Comparison of ENCODE assay signal across 8 cellular contexts in genomic region chr3:133578548-133579191, GRCh38. TPM values are rescaled to one million over a fixed set of nuclear protein-coding genes. Genes with fewer than 3 reads are reported as not detected.
DNase-seq lines count a peak whose midpoint lies in the region; ATAC-seq and TF ChIP-seq lines count a peak whose summit lies in the region.

No MANE protein-coding gene starts in this region.

- TF ChIP-seq CTCF in HEK293 (tag by site-specific recombination; IDR thresholded peaks at IDR 0.05) (peak; percentile 45; the same call in 1 of the 2 replicates), right lobe of liver (IDR thresholded peaks at IDR 0.05) (peak; percentile 53 to 72 (median 56))

- ATAC-seq in right lobe of liver (peak; percentile 16 to 59 (median 46)), HG03439 (IDR thresholded peaks at IDR 0.05; ENCODE audit: unreplicated experiment) (no peak), GM19467 (IDR thresholded peaks at IDR 0.05; ENCODE audit: unreplicated experiment) (no peak)

- TF ChIP-seq POLR2A in right lobe of liver (IDR thresholded peaks at IDR 0.05): no peak

- H3K4me1 ChIP-seq in HEK293 (ENCODE audit: control insufficient read depth, insufficient read depth, low read length) (peaks cover 3% of the 10 kb centered on the region; the same call in 1 of the 2 replicates), adipocyte (ENCODE audit: control insufficient read depth, insufficient read depth, low read length) (peaks cover 31% of the 10 kb centered on the region), right lobe of liver (peaks cover 0 to 35% (median 8%) of the 10 kb centered on the region in 4 donors)

- H3K4me3 ChIP-seq in HEK293 (ENCODE audit: low read depth, low read length) (no peak overlapping the region), adipocyte (ENCODE audit: low read length) (peak overlapping the region; percentile 0), right lobe of liver (no peak overlapping the region)

- POLR2A ChIA-PET in HEK293 (lab: Yijun Ruan, JAX): interaction anchor here (0.7 kb wide), 1 partner anchor 10 kb away, joined by 3 read pairs; no protein-coding TSS in a partner anchor

- CTCF ChIA-PET in HEK293 (lab: Yijun Ruan, JAX): interaction anchor here (0.7 to 1.7 kb wide), 15 partner anchors 9 to 1293 kb away, joined by 3 to 8 read pairs (median 4); no protein-coding TSS in a partner anchor

- H3K9ac ChIP-seq in adipocyte (ENCODE audit: low read length): peak overlapping the region; percentile 6

- H3K27ac ChIP-seq in HEK293 (ENCODE audit: extremely low read depth, low read depth, low read length): no peak overlapping the region
- no peak overlapping the region for H3K27ac ChIP-seq in right lobe of liver

- H3K9me3 ChIP-seq in HEK293 (ENCODE audit: control insufficient read depth, insufficient read depth, low read depth, low read length) (no peaks in the 10 kb centered on the region), adipocyte (ENCODE audit: control insufficient read depth, low read length) (no peaks in the 10 kb centered on the region), right lobe of liver (no peaks in the 10 kb centered on the region)

- no peaks in the 10 kb centered on the region for H3K27me3 ChIP-seq in adipocyte (replicated peaks; ENCODE audit: control insufficient read depth, insufficient read depth, low read length)
- H3K27me3 ChIP-seq in right lobe of liver: no peaks in the 10 kb centered on the region

- WGBS in right lobe of liver (ENCODE audit: insufficient coverage, low coverage, low lambda C conversion rate, missing lambda C conversion rate): 0% methylated on average over 1 of the region's 1 CpG

- peaks cover 35 to 79% of the 10 kb centered on the region in 2 experiments for H3K36me3 ChIP-seq in HEK293 (ENCODE audit: control insufficient read depth in 2 of 2, insufficient read depth in 1 of 2, low read length in 2 of 2)
- peaks cover 74% of the 10 kb centered on the region for H3K36me3 ChIP-seq in adipocyte (ENCODE audit: control insufficient read depth, insufficient read depth, low read length, severe bottlenecking)
- H3K36me3 ChIP-seq in right lobe of liver: peaks cover 14 to 67% (median 22%) of the 10 kb centered on the region in 4 donors

- intact Hi-C loops in right lobe of liver (cut with DNase I): loop anchor here in 1 of 2 donors (10.0 kb wide), 1 partner anchor 94 kb away; no protein-coding TSS in a partner anchor

- DNase-seq in Ammon's horn (ENCODE audit: low spot score): peak; percentile 34
- DNase-seq in adipocyte (ENCODE audit: low read depth): peak; percentile 57
- DNase-seq in right lobe of liver: no peak
- no peak for DNase-seq in NCI-H2227 (lab: John Stamatoyannopoulos, UW; ENCODE audit: unreplicated experiment)
- DNase-seq in effector CD4-positive, alpha-beta T cell: no peak

TF ChIP-seq in HEK293, 187 proteins besides CTCF, POLR2A, EP300 and RAD21:
- TF ChIP-seq PRDM4 (tag by site-specific recombination; IDR thresholded peaks at IDR 0.05): no peak
- TF ChIP-seq ZNF585B (tag by site-specific recombination; IDR thresholded peaks at IDR 0.05): no peak
- TF ChIP-seq MZF1 (tag by site-specific recombination; IDR thresholded peaks at IDR 0.05; ENCODE audit: borderline replicate concordance): no peak
- TF ChIP-seq KLF10 (tag by site-specific recombination; IDR thresholded peaks at IDR 0.05): no peak
- TF ChIP-seq KLF8 (tag by site-specific recombination; IDR thresholded peaks at IDR 0.05): no peak
- no peak for TF ChIP-seq ZNF701 (tag by site-specific recombination; IDR thresholded peaks at IDR 0.05)
- no peak for TF ChIP-seq ZNF302 (tag by site-specific recombination; IDR thresholded peaks at IDR 0.05; ENCODE audit: low read depth)
- TF ChIP-seq ZNF488 (tag by site-specific recombination; IDR thresholded peaks at IDR 0.05): no peak
- TF ChIP-seq RBAK (tag by site-specific recombination; IDR thresholded peaks at IDR 0.05): no peak
- TF ChIP-seq GLIS2 (tag by site-specific recombination; IDR thresholded peaks at IDR 0.05): no peak
- no peak for TF ChIP-seq ZNF266 (tag by site-specific recombination; IDR thresholded peaks at IDR 0.05; ENCODE audit: low read depth)
- TF ChIP-seq ZNF558 (tag by site-specific recombination; IDR thresholded peaks at IDR 0.05): no peak
- TF ChIP-seq ZNF341 (tag by site-specific recombination; IDR thresholded peaks at IDR 0.05; ENCODE audit: low read depth): no peak
- no peak for TF ChIP-seq ZNF639 (tag by site-specific recombination; IDR thresholded peaks at IDR 0.05)
- no peak for TF ChIP-seq ZNF555 (tag by site-specific recombination; conservative IDR thresholded peaks at IDR 0.05)
- peak; percentile 49 for TF ChIP-seq SCRT2 (tag by site-specific recombination; IDR thresholded peaks at IDR 0.05)
- no peak for TF ChIP-seq HOXD13 (CRISPR knock-in tag; IDR thresholded peaks at IDR 0.05; ENCODE audit: borderline replicate concordance)
- TF ChIP-seq ZNF707 (tag by site-specific recombination; IDR thresholded peaks at IDR 0.05): no peak
- TF ChIP-seq IKZF3 (tag by site-specific recombination; IDR thresholded peaks at IDR 0.05): peak; percentile 68; the same call in 1 of the 2 replicates
- peak; percentile 48; the same call in 1 of the 2 replicates for TF ChIP-seq SCRT1 (tag by site-specific recombination; IDR thresholded peaks at IDR 0.05; ENCODE audit: borderline replicate concordance)
- TF ChIP-seq ZNF549 (tag by site-specific recombination; IDR thresholded peaks at IDR 0.05): no peak
- TF ChIP-seq ZNF10 (tag by site-specific recombination; IDR thresholded peaks at IDR 0.05): no peak
- TF ChIP-seq KLF17 (tag by site-specific recombination; IDR thresholded peaks at IDR 0.05): no peak
TF ChIP-seq in HEK293: peak in this region for 3.

RNA-seq across cellular contexts. Expression of gene CDV3, which starts 5.2 kb away (rescaled TPM):
- total RNA-seq in right lobe of liver: 100 to 1,000 TPM in 1 of 6 experiments, 10 to 100 TPM in 5; 61.3 to 104 (median 81.3) TPM

Comparison
In these comparisons a context has a peak if more than half of its experiments do, and no peak if none do; other contexts are left out.
1. DNase-seq: peak in Ammon's horn (single experiment) and adipocyte (single experiment); none in right lobe of liver (0 of 3), NCI-H2227 (single experiment) and effector CD4-positive, alpha-beta T cell (single experiment).
2. ATAC-seq: peak in right lobe of liver (4 of 4); none in HG03439 (single experiment) and GM19467 (single experiment).